In genomic region chr20:50574586-50574985, GRCh38 we compare ENCODE assay signal across 22 cellular contexts.
DNase-seq lines count a peak whose midpoint lies in the region; TF ChIP-seq lines count a peak whose summit lies in the region.
"Had no signal": no experiment of that assay in that cellular context is flagged by ENCODE, and none has a peak within 500 bp of the region (broad histone marks: within the 10 kb centered on the region; RNA-seq: fewer than 3 reads in every experiment).

No MANE protein-coding gene starts in this region.

- H3K27me3 Mint-ChIP-seq in activated naive CD4-positive, alpha-beta T cell treated with anti-CD3 and anti-CD28 coated beads for 36 hours (ENCODE audit: low read depth) = no peaks in the 10 kb centered on the region
- peaks cover 5% of the 10 kb centered on the region; the same call in 1 of the 2 replicates for H3K27me3 Mint-ChIP-seq in HFFc6 (ENCODE audit: insufficient read depth)
- H3K27me3 Mint-ChIP-seq: activated naive CD4-positive, alpha-beta T cell treated with anti-CD3 and anti-CD28 coated beads, Interleukin-2, amount 10 ng/mL, durations not matched to agents 7 days and 5 days had no signal

- H3K36me3 ChIP-seq in adipocyte (ENCODE audit: control insufficient read depth, insufficient read depth, low read length, severe bottlenecking) = peaks cover 48% of the 10 kb centered on the region
- no peaks in the 10 kb centered on the region for H3K36me3 ChIP-seq in parathyroid adenoma (ENCODE audit: control insufficient read depth, insufficient read depth, low read length)
- peaks cover 40% of the 10 kb centered on the region for H3K36me3 ChIP-seq in SJCRH30

- H3K36me3 Mint-ChIP-seq in activated naive CD4-positive, alpha-beta T cell treated with anti-CD3 and anti-CD28 coated beads for 36 hours (ENCODE audit: low read depth) = peaks cover 58% of the 10 kb centered on the region
- H3K36me3 Mint-ChIP-seq in HFFc6 (ENCODE audit: low read depth) = peaks cover 25% of the 10 kb centered on the region

- peak overlapping the region; percentile 72 for H3K27ac ChIP-seq in parathyroid adenoma
- H3K27ac ChIP-seq in SJCRH30 = no peak overlapping the region
- H3K27ac ChIP-seq: C4-2B, epithelial cell of prostate, foreskin keratinocyte, testis had no signal

- no peak for DNase-seq in activated naive CD4-positive, alpha-beta T cell treated with anti-CD3 and anti-CD28 coated beads for 36 hours
- no peak for DNase-seq in activated naive CD4-positive, alpha-beta T cell treated with Interleukin-2 at 50 U/mL for 16 hours
- DNase-seq in HFFc6 = no peak
- no peak for DNase-seq in adipocyte (ENCODE audit: low read depth)
- no peak for DNase-seq in amygdala (lab: John Stamatoyannopoulos, UW)
- no peak for DNase-seq in foreskin fibroblast
- no peak for DNase-seq in SJCRH30
- DNase-seq: ACHN; activated naive CD4-positive, alpha-beta T cell treated with anti-CD3 and anti-CD28 coated beads, Interleukin-2, amount 10 ng/mL, durations not matched to agents 7 days and 5 days; foreskin keratinocyte; hypothalamus; NCI-H1436; NCI-H2171 treated with DMSO at 0.1 percent for 48 hours; NCI-H526 treated with DMSO at 0.1 percent for 48 hours; SHP77; spleen; stimulated activated CD8-positive, alpha-beta memory T cell treated with anti-CD3 and anti-CD28 coated beads, Interleukin-4, amount 100 ng/mL, for 48 hours; testis had no signal

- H3K27me3 ChIP-seq in adipocyte (replicated peaks; ENCODE audit: control insufficient read depth, insufficient read depth, low read length) (no peaks in the 10 kb centered on the region), parathyroid adenoma (ENCODE audit: control insufficient read depth, insufficient read depth, low read length) (no peaks in the 10 kb centered on the region), SJCRH30 (no peaks in the 10 kb centered on the region)
- H3K27me3 ChIP-seq: foreskin keratinocyte, spleen, testis had no signal

- peaks cover 17% of the 10 kb centered on the region for H3K79me2 ChIP-seq in parathyroid adenoma

- no peak overlapping the region for H2AFZ ChIP-seq in parathyroid adenoma

- H3K4me1 ChIP-seq in adipocyte (ENCODE audit: control insufficient read depth, insufficient read depth, low read length) (peaks cover 56% of the 10 kb centered on the region), parathyroid adenoma (peaks cover 33% of the 10 kb centered on the region), SJCRH30 (no peaks in the 10 kb centered on the region)
- H3K4me1 ChIP-seq: foreskin keratinocyte had no signal

- H3K9me3 Mint-ChIP-seq in activated naive CD4-positive, alpha-beta T cell treated with anti-CD3 and anti-CD28 coated beads for 36 hours = no peaks in the 10 kb centered on the region
- H3K9me3 Mint-ChIP-seq in HFFc6 = no peaks in the 10 kb centered on the region
- H3K9me3 Mint-ChIP-seq: activated naive CD4-positive, alpha-beta T cell treated with anti-CD3 and anti-CD28 coated beads, Interleukin-2, amount 10 ng/mL, durations not matched to agents 7 days and 5 days had no signal

- peaks cover 56% of the 10 kb centered on the region for H3K4me1 Mint-ChIP-seq in activated naive CD4-positive, alpha-beta T cell treated with anti-CD3 and anti-CD28 coated beads for 36 hours (ENCODE audit: low read depth)
- H3K4me1 Mint-ChIP-seq in HFFc6 (ENCODE audit: low read depth) = peaks cover 41% of the 10 kb centered on the region

- CTCF ChIA-PET in activated naive CD4-positive, alpha-beta T cell treated with anti-CD3 and anti-CD28 coated beads for 36 hours (lab: Charles Lee) = interaction anchor here (1.0 to 6.3 kb wide), 18 partner anchors 10 to 387 kb away, joined by 3 to 87 read pairs (median 6); partner anchors contain the start of gene PTPN1

- H3K9me3 ChIP-seq in adipocyte (ENCODE audit: control insufficient read depth, low read length) (no peaks in the 10 kb centered on the region), parathyroid adenoma (ENCODE audit: control insufficient read depth, low read length) (no peaks in the 10 kb centered on the region), SJCRH30 (replicated peaks) (no peaks in the 10 kb centered on the region)
- H3K9me3 ChIP-seq: spleen, testis had no signal

- intact Hi-C loops in activated naive CD4-positive, alpha-beta T cell treated with anti-CD3 and anti-CD28 coated beads for 36 hours (cut with micrococcal nuclease) = no loop called here

- H3K4me3 ChIP-seq in adipocyte (ENCODE audit: low read length) (no peak overlapping the region), parathyroid adenoma (ENCODE audit: low read depth, low read length) (no peak overlapping the region), foreskin fibroblast (ENCODE audit: low read depth in 1 of 2, low read length in 2 of 2) (no peak overlapping the region), SJCRH30 (no peak overlapping the region)
- H3K4me3 ChIP-seq: GM12878, spleen, testis had no signal

- no peak overlapping the region for H3K4me2 ChIP-seq in parathyroid adenoma (ENCODE audit: low read length)

- TF ChIP-seq CTCF in HFFc6 (IDR thresholded peaks at IDR 0.05) = no peak
- TF ChIP-seq CTCF in parathyroid adenoma (IDR thresholded peaks at IDR 0.05) = no peak
- TF ChIP-seq CTCF in foreskin fibroblast (IDR thresholded peaks at IDR 0.05; ENCODE audit: low read depth, low read length) = no peak

- peak overlapping the region; percentile 46 for H3K27ac Mint-ChIP-seq in activated naive CD4-positive, alpha-beta T cell treated with anti-CD3 and anti-CD28 coated beads for 36 hours
- peak overlapping the region; percentile 18; the same call in 1 of the 2 replicates for H3K27ac Mint-ChIP-seq in HFFc6

- H3K9ac ChIP-seq in adipocyte (ENCODE audit: low read length) (peak overlapping the region; percentile 61), parathyroid adenoma (no peak overlapping the region)

- no peak overlapping the region for H3K4me3 Mint-ChIP-seq in activated naive CD4-positive, alpha-beta T cell treated with anti-CD3 and anti-CD28 coated beads for 36 hours
- H3K4me3 Mint-ChIP-seq in HFFc6 = no peak overlapping the region
- H3K4me3 Mint-ChIP-seq: activated naive CD4-positive, alpha-beta T cell treated with anti-CD3 and anti-CD28 coated beads, Interleukin-2, amount 10 ng/mL, durations not matched to agents 7 days and 5 days had no signal
